In the genomic region with DNA sequence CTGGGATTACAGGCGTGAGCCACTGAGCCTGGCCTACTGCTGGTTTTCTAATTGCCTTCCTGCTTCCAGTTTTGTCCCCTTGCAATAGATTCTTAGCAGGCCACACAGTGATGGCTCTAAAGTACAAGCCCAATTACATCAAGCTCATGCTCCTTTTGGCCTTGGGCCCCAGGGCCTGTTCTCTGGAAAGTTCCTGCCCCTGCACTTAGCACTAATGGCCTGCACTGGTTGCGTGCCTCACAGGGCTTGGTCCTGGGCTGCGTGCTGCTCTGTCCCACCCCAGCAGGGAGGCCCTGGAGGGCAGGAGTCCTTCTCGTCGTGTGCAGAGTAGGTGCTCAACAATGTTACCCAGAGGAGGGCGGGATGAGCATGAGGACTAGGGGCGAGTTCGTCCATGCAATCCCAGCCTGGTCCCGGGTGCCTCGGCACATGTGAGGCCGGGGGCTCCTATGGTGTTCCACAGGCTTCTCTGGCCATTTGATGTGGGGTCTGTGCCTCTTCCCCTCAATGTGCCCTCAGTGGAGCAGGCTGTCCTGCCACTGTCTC, we compare ENCODE assay signal across 20 cellular contexts. TPM values are rescaled to one million over a fixed set of nuclear protein-coding genes. Genes with fewer than 3 reads are reported as not detected.
A peak's percentile ranks its signal among the peaks of the same experiment; 100 is the strongest.
DNase-seq lines count a peak whose midpoint lies in the region; FAIRE-seq and TF ChIP-seq lines count a peak whose summit lies in the region.
"Had no signal": no experiment of that assay in that cellular context is flagged by ENCODE, and none has a peak within 500 bp of the region (broad histone marks: within the 10 kb centered on the region; RNA-seq: fewer than 3 reads in every experiment).

No MANE protein-coding gene starts in this region.

- peaks cover 2% of the 10 kb centered on the region for H3K27me3 ChIP-seq in osteoblast (ENCODE audit: insufficient read depth, low read length)
- H3K27me3 ChIP-seq: BE2C had no signal

- no peak overlapping the region for H3K27ac ChIP-seq in osteoblast (ENCODE audit: low read depth, low read length)

- no peaks in the 10 kb centered on the region for H3K9me3 ChIP-seq in osteoblast (ENCODE audit: low read depth, low read length)
- H3K9me3 ChIP-seq: BE2C had no signal

- no peak for FAIRE-seq in GM12891 (lab: Jason Lieb, UNC)
- FAIRE-seq: A204.1 had no signal

- peak; percentile 21 for DNase-seq in ELF-1 (ENCODE audit: low read depth, low spot score)
- peak; percentile 34 for DNase-seq in ecto neural progenitor cell (ENCODE audit: low spot score)
- peak; percentile 64 for DNase-seq in mesenteric fat pad (ENCODE audit: low spot score)
- DNase-seq in osteoblast (ENCODE audit: insufficient read length, low spot score, missing footprints): peak; percentile 36
- DNase-seq in NCI-H524 (lab: John Stamatoyannopoulos, UW): no peak
- DNase-seq in DMS79 (lab: John Stamatoyannopoulos, UW): no peak
- no peak for DNase-seq in T-helper 9 cell
- no peak for DNase-seq in GM12891 (ENCODE audit: insufficient read length, low spot score)
- DNase-seq: ACHN; BE2C; C1 segment of cervical spinal cord; CD4-positive, CD25-positive, alpha-beta regulatory T cell; CD8-positive, alpha-beta memory T cell; COR-L47; DMS 273 treated with DMSO at 0.1 percent for 48 hours; DMS53; GDM1; GOT3; H9 had no signal

- no peak for TF ChIP-seq POLR2A in GM12891 (IDR thresholded peaks at IDR 0.05; ENCODE audit: low read depth, low read length)

- H3K4me1 ChIP-seq in osteoblast (ENCODE audit: insufficient read depth, low read length): peaks cover 6% of the 10 kb centered on the region
- H3K4me1 ChIP-seq: BE2C had no signal

- H4K20me1 ChIP-seq in osteoblast (ENCODE audit: insufficient read depth, low read length): no peaks in the 10 kb centered on the region

- H3K4me3 ChIP-seq in osteoblast (ENCODE audit: insufficient read depth, low read length): no peak overlapping the region

- H2AFZ ChIP-seq in osteoblast (ENCODE audit: low read length): no peak overlapping the region

- no peaks in the 10 kb centered on the region for H3K79me2 ChIP-seq in osteoblast (ENCODE audit: insufficient read depth, low read length)

- no peak overlapping the region for H3K4me2 ChIP-seq in osteoblast (ENCODE audit: insufficient read depth, low read length)

- TF ChIP-seq CTCF in osteoblast (IDR thresholded peaks at IDR 0.05; ENCODE audit: extremely low read depth, low read depth, low read length): no peak

- H3K36me3 ChIP-seq in osteoblast (ENCODE audit: insufficient read depth, low read length): no peaks in the 10 kb centered on the region
- H3K36me3 ChIP-seq: BE2C had no signal

TF ChIP-seq in GM12891, 5 proteins besides CTCF, POLR2A, EP300 and RAD21:
- TF ChIP-seq TAF1 (IDR thresholded peaks at IDR 0.05; ENCODE audit: low read depth, low read length): no peak

RNA-seq across cellular contexts. Expression of a gene that starts 51.7 kb away (rescaled TPM):
- total RNA-seq in mesenteric fat pad: 21.6 TPM
- 12.3 and 13.3 TPM in 2 replicates for total RNA-seq in osteoblast
- 29.9 TPM for polyA plus RNA-seq in GM12891 (2012; ENCODE audit: low read depth, missing spikeins)

Comparison
In these comparisons a context has a peak if more than half of its experiments do, and no peak if none do; other contexts are left out.
1. DNase-seq: peak in ELF-1 (single experiment), ecto neural progenitor cell (single experiment), mesenteric fat pad (single experiment) and osteoblast (single experiment); none in NCI-H524 (0 of 2), DMS79 (single experiment), T-helper 9 cell (single experiment) and GM12891 (single experiment).